14 cellular contexts compared by ENCODE assay signal in genomic region chr9:92973700-92974099, GRCh38. TPM values are rescaled to one million over a fixed set of nuclear protein-coding genes. Genes with fewer than 3 reads are reported as not detected.
DNase-seq lines count a peak whose midpoint lies in the region; ATAC-seq, FAIRE-seq and TF ChIP-seq lines count a peak whose summit lies in the region.
"Had no signal": no experiment of that assay in that cellular context is flagged by ENCODE, and none has a peak within 500 bp of the region (broad histone marks: within the 10 kb centered on the region; RNA-seq: fewer than 3 reads in every experiment).

No MANE protein-coding gene starts in this region.

- in situ Hi-C loops in HepG2 (cut with HindIII; ENCODE audit: extremely low pct_ligation_motif_present, low pct_unique_long_range_greater_than_20kb) = no loop called here

- H3K9me3 Mint-ChIP-seq in activated CD8-positive, alpha-beta T cell treated with anti-CD3 and anti-CD28 coated beads for 36 hours = no peaks in the 10 kb centered on the region
- H3K9me3 Mint-ChIP-seq in type B pancreatic cell = peaks cover 9% of the 10 kb centered on the region

- peaks cover 19% of the 10 kb centered on the region for H3K4me1 ChIP-seq in HepG2 (ENCODE audit: insufficient read depth, low read length)
- no peaks in the 10 kb centered on the region for H3K4me1 ChIP-seq in right lobe of liver

- TF ChIP-seq RAD21 in HepG2 (CRISPR knock-in tag; IDR thresholded peaks at IDR 0.05) = no peak

- peak overlapping the region; percentile 34 for H3K4me3 Mint-ChIP-seq in activated CD8-positive, alpha-beta T cell treated with anti-CD3 and anti-CD28 coated beads for 36 hours
- peak overlapping the region; percentile 78 for H3K4me3 Mint-ChIP-seq in type B pancreatic cell

- no peak overlapping the region for H3K9ac ChIP-seq in HepG2 (ENCODE audit: insufficient read depth, low read depth, low read length)

- intact Hi-C loops in HepG2 (cut with micrococcal nuclease; ENCODE audit: unreplicated experiment) (no loop called here), right lobe of liver (cut with DNase I) (no loop called here)
- intact Hi-C loops in activated CD8-positive, alpha-beta T cell treated with anti-CD3 and anti-CD28 coated beads for 36 hours (cut with micrococcal nuclease) = no loop called here

- ATAC-seq in HepG2 (peak; percentile 26), right lobe of liver (no peak), HG02973 (IDR thresholded peaks at IDR 0.05; ENCODE audit: unreplicated experiment) (no peak), GM18858 (IDR thresholded peaks at IDR 0.05; ENCODE audit: unreplicated experiment) (no peak)
- no peak for ATAC-seq in activated CD8-positive, alpha-beta T cell treated with anti-CD3 and anti-CD28 coated beads for 36 hours

- H3K4me3 ChIP-seq in HepG2 (replicated peaks in 1 of 3; ENCODE audit: insufficient read depth in 1 of 3, low read depth in 2 of 3, low read length in 3 of 3) = no peak overlapping the region
- H3K4me3 ChIP-seq in right lobe of liver = no peak overlapping the region

- TF ChIP-seq POLR2A in HepG2 (IDR thresholded peaks at IDR 0.05; ENCODE audit: insufficient read depth in 1 of 2, low read depth in 2 of 2, low read length in 2 of 2) (no peak), right lobe of liver (IDR thresholded peaks at IDR 0.05) (no peak)

- no peak for FAIRE-seq in HepG2 (lab: Jason Lieb, UNC)
- FAIRE-seq: small intestine had no signal

- peak overlapping the region; percentile 16 for H3K27ac ChIP-seq in HepG2 (ENCODE audit: extremely low read length, insufficient read depth, low read length)
- no peak overlapping the region for H3K27ac ChIP-seq in right lobe of liver

- H3K9me3 ChIP-seq in HepG2 (ENCODE audit: low read length) (no peaks in the 10 kb centered on the region), right lobe of liver (no peaks in the 10 kb centered on the region)

- TF ChIP-seq EP300 in HepG2 (IDR thresholded peaks at IDR 0.05; ENCODE audit: low read depth in 2 of 2, low read length in 2 of 2) = no peak
- TF ChIP-seq EP300 in HepG2 (CRISPR knock-in tag; IDR thresholded peaks at IDR 0.05; ENCODE audit: borderline replicate concordance) = no peak

- no peak overlapping the region; the same call in 1 of the 2 replicates for H3K4me2 ChIP-seq in HepG2 (ENCODE audit: low read depth, low read length)

- no peak overlapping the region for H2AFZ ChIP-seq in HepG2 (ENCODE audit: low read length)

- TF ChIP-seq CTCF in HepG2 (CRISPR knock-in tag; IDR thresholded peaks at IDR 0.05) = no peak
- TF ChIP-seq CTCF in right lobe of liver (IDR thresholded peaks at IDR 0.05) = no peak
- no peak for TF ChIP-seq CTCF in activated CD8-positive, alpha-beta T cell treated with anti-CD3 and anti-CD28 coated beads for 36 hours (IDR thresholded peaks at IDR 0.05)
- no peak for TF ChIP-seq CTCF in type B pancreatic cell (conservative IDR thresholded peaks at IDR 0.05)

- no TSS peak for BruUV-seq in HepG2 (replicated peaks; lab: Mats Ljungman, UMichigan)

- 72% methylated on average over 7 of the region's 7 CpGs for WGBS in HepG2 (ENCODE audit: low lambda C conversion rate)
- WGBS in right lobe of liver (ENCODE audit: insufficient coverage, low coverage, low lambda C conversion rate, missing lambda C conversion rate) = 76% methylated on average over 4 of the region's 7 CpGs

- H3K79me2 ChIP-seq in HepG2 (ENCODE audit: insufficient read depth, low read length) = no peaks in the 10 kb centered on the region

- H3K27me3 Mint-ChIP-seq in activated CD8-positive, alpha-beta T cell treated with anti-CD3 and anti-CD28 coated beads for 36 hours = no peaks in the 10 kb centered on the region
- H3K27me3 Mint-ChIP-seq in type B pancreatic cell = no peaks in the 10 kb centered on the region

- H3K27ac Mint-ChIP-seq in activated CD8-positive, alpha-beta T cell treated with anti-CD3 and anti-CD28 coated beads for 36 hours = peak overlapping the region; percentile 83
- peak overlapping the region; percentile 100 for H3K27ac Mint-ChIP-seq in type B pancreatic cell

- CTCF ChIA-PET in HepG2 (lab: Yijun Ruan, JAX; ENCODE audit: low intra/inter-chr PET ratio, low total read pairs) = no interaction called here
- CTCF ChIA-PET in activated CD8-positive, alpha-beta T cell treated with anti-CD3 and anti-CD28 coated beads for 36 hours (lab: Charles Lee) = interaction anchor here (0.8 to 2.9 kb wide), 8 partner anchors 10 to 30 kb away, joined by 3 to 12 read pairs (median 4); no protein-coding TSS in a partner anchor

- no peaks in the 10 kb centered on the region for H3K36me3 ChIP-seq in HepG2 (replicated peaks in 1 of 2; ENCODE audit: control insufficient read depth in 1 of 2, insufficient read depth in 2 of 2, low read length in 2 of 2)
- H3K36me3 ChIP-seq in right lobe of liver = no peaks in the 10 kb centered on the region

- H3K27me3 ChIP-seq in HepG2 (ENCODE audit: control insufficient read depth in 1 of 2, insufficient read depth in 2 of 2, low read length in 2 of 2) (no peaks in the 10 kb centered on the region), right lobe of liver (no peaks in the 10 kb centered on the region)

- DNase-seq in HepG2 (ENCODE audit: low spot score) (no peak), right lobe of liver (no peak), mesenteric fat pad (ENCODE audit: low spot score) (peak; percentile 55), type B pancreatic cell (ENCODE audit: extremely low spot score, unreplicated experiment) (no peak), ureter (ENCODE audit: low spot score) (no peak)
- DNase-seq in activated CD8-positive, alpha-beta T cell treated with anti-CD3 and anti-CD28 coated beads for 36 hours = no peak
- DNase-seq: activated gamma-delta T cell, foreskin fibroblast, NCI-H1694 treated with DMSO at 0.1 percent for 48 hours, NCI-H524, small intestine had no signal

- H3K4me1 Mint-ChIP-seq in activated CD8-positive, alpha-beta T cell treated with anti-CD3 and anti-CD28 coated beads for 36 hours (ENCODE audit: low read depth) = peaks cover 83% of the 10 kb centered on the region
- peaks cover 26% of the 10 kb centered on the region for H3K4me1 Mint-ChIP-seq in type B pancreatic cell (ENCODE audit: unreplicated experiment)

- peaks cover 40% of the 10 kb centered on the region for H3K36me3 Mint-ChIP-seq in activated CD8-positive, alpha-beta T cell treated with anti-CD3 and anti-CD28 coated beads for 36 hours (ENCODE audit: low read depth)
- peaks cover 4% of the 10 kb centered on the region for H3K36me3 Mint-ChIP-seq in type B pancreatic cell

- POLR2A ChIA-PET in HepG2 (lab: Yijun Ruan, JAX) = no interaction called here
- POLR2A ChIA-PET in activated CD8-positive, alpha-beta T cell treated with anti-CD3 and anti-CD28 coated beads for 36 hours (lab: Charles Lee) = interaction anchor here (0.5 to 3.9 kb wide), 5 partner anchors 8 to 675 kb away, joined by 3 to 32 read pairs (median 4); no protein-coding TSS in a partner anchor

- H4K20me1 ChIP-seq in HepG2 (ENCODE audit: insufficient read depth, low read length) = no peaks in the 10 kb centered on the region

TF ChIP-seq in HepG2, 621 proteins besides CTCF, POLR2A, EP300 and RAD21 (continues in another document):
- TF ChIP-seq ATF2 (CRISPR knock-in tag; IDR thresholded peaks at IDR 0.05) = no peak
- no peak for TF ChIP-seq MBNL3 (CRISPR knock-in tag; conservative IDR thresholded peaks at IDR 0.05)
- TF ChIP-seq CREM (IDR thresholded peaks at IDR 0.05) = no peak
- TF ChIP-seq CREM (CRISPR knock-in tag; IDR thresholded peaks at IDR 0.05) = no peak
- TF ChIP-seq TAF15 (IDR thresholded peaks at IDR 0.05; ENCODE audit: low read depth, low read length, poor library complexity, severe bottlenecking) = no peak
- no peak for TF ChIP-seq ZIK1 (CRISPR knock-in tag; IDR thresholded peaks at IDR 0.05; ENCODE audit: borderline replicate concordance, low read depth)
- no peak for TF ChIP-seq CAMTA2 (CRISPR knock-in tag; IDR thresholded peaks at IDR 0.05; ENCODE audit: borderline replicate concordance)

RNA-seq across cellular contexts. Expression of gene FGD3, which starts 26.4 kb away (rescaled TPM):
- total RNA-seq in HepG2 (2016; rRNA removed; fragmentation: Illumina TruSeq; extraction: Trizol) (0.84 and 1.1 TPM in 2 replicates), right lobe of liver (1 to 10 TPM; 1.7 to 3.1 (median 2.4) TPM), mesenteric fat pad (9.8 TPM), type B pancreatic cell (ENCODE audit: low replicate concordance) (5.5 and 8.4 TPM in 2 replicates), ureter (55.4 TPM)
- 0.40 and 0.53 TPM in 2 replicates for total RNA-seq in HepG2 (2016; cell fraction: cytosol; rRNA removed; fragmentation: Illumina TruSeq; extraction: Trizol; ENCODE audit: low read depth)
- 0.73 and 1.0 TPM in 2 replicates for total RNA-seq in HepG2 (2016; cell fraction: insoluble cytoplasmic fraction; rRNA removed; fragmentation: Illumina TruSeq; extraction: Trizol)
- total RNA-seq in HepG2 (2016; cell fraction: membrane; rRNA removed; fragmentation: Illumina TruSeq; extraction: Trizol) = 0.34 and 0.77 TPM in 2 replicates
- 1.0 and 1.4 TPM in 2 replicates for total RNA-seq in HepG2 (2016; cell fraction: nucleus; rRNA removed; fragmentation: Illumina TruSeq; extraction: Trizol)
- polyA plus RNA-seq in HepG2 (2011; rRNA removed) = 0.53 and 0.60 TPM in 2 replicates
- polyA plus RNA-seq in HepG2 (2011; cell fraction: cytosol; rRNA removed) = 0.29 and 0.70 TPM in 2 replicates
- 1.7 and 2.3 TPM in 2 replicates for polyA plus RNA-seq in HepG2 (2011; cell fraction: nucleus; rRNA removed)
- 0.68 and 1.4 TPM in 2 replicates for polyA plus RNA-seq in HepG2 (2012)
- polyA plus RNA-seq in HepG2 (2016; cell fraction: cytosol; fragmentation: Illumina TruSeq; extraction: Trizol; ENCODE audit: low read depth) = 0.17 and 0.27 TPM in 2 replicates
- 0.63 and 0.74 TPM in 2 replicates for polyA plus RNA-seq in HepG2 (2016; cell fraction: insoluble cytoplasmic fraction; fragmentation: Illumina TruSeq; extraction: Trizol; ENCODE audit: low read depth)
- polyA plus RNA-seq in HepG2 (2016; cell fraction: membrane; fragmentation: Illumina TruSeq; extraction: Trizol; ENCODE audit: low read depth) = 0.15 and 0.21 TPM in 2 replicates
- 1.4 and 2.1 TPM in 2 replicates for polyA plus RNA-seq in HepG2 (2016; cell fraction: nucleus; fragmentation: Illumina TruSeq; extraction: Trizol; ENCODE audit: insufficient read depth, low read depth)
- 1.2 and 1.3 TPM in 2 replicates for polyA minus RNA-seq in HepG2 (2011; rRNA and poly(A)+ RNA removed; ENCODE audit: low replicate concordance)
- polyA minus RNA-seq in HepG2 (2011; cell fraction: cytosol; rRNA and poly(A)+ RNA removed) = 0.49 and 0.79 TPM in 2 replicates
- polyA minus RNA-seq in HepG2 (2011; cell fraction: nucleus; rRNA and poly(A)+ RNA removed) = 0.75 and 0.77 TPM in 2 replicates
- total RNA-seq in activated CD8-positive, alpha-beta T cell treated with anti-CD3 and anti-CD28 coated beads for 36 hours = 10 to 100 TPM; 41.6 to 43.5 TPM
- total RNA-seq: LHCN-M2 had no signal
